In the genomic region with DNA sequence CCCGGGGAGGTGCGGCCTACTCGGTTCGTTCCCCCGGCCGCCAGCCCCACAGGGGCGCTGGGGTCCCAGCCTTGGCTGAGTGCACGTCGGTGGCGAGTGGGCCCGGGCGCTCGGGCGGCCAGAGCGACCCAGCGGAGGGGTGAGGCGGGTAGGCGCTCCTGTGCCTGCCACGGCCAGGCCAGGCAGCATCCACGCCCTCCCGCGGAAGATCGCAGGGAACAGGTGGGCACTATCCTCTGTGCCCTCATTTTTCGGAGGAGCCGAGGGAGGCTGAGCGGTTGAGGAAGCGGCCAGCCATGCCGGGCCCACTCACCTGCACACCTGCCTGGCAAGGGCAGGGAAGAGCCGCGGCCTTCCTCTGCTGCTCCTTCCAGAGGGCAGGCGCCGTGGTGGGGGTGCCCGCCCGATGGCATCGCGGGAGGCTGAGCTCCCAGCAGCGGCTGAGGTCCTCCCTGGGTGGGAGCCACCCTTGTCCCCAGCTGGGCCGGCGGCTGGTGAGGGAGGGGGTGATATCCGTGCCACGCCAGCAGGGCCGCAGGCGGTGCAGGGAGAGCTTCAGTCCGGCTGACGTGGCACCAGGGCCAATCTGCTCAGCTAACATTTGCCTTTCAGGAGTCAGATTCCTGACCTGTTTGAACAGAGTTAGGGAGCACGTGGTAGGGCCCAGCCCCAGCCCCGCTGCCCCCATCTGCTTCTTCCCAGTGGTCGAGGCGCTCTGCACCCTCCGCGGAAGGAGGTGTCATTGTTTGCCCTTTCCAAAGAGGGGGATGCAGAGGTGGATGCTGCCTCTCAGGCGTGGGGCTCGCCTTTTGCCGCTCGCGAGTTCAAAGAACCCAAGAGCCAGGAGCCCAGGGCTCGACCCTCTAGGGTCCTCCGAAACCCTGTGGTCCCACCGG, we compare ENCODE assay signal across 1 cellular context.
TF ChIP-seq lines count a peak whose summit lies in the region.

No MANE protein-coding gene starts in this region.

TF ChIP-seq in GM12878, 131 proteins besides CTCF, POLR2A, EP300 and RAD21:
- TF ChIP-seq, protein P1, sequence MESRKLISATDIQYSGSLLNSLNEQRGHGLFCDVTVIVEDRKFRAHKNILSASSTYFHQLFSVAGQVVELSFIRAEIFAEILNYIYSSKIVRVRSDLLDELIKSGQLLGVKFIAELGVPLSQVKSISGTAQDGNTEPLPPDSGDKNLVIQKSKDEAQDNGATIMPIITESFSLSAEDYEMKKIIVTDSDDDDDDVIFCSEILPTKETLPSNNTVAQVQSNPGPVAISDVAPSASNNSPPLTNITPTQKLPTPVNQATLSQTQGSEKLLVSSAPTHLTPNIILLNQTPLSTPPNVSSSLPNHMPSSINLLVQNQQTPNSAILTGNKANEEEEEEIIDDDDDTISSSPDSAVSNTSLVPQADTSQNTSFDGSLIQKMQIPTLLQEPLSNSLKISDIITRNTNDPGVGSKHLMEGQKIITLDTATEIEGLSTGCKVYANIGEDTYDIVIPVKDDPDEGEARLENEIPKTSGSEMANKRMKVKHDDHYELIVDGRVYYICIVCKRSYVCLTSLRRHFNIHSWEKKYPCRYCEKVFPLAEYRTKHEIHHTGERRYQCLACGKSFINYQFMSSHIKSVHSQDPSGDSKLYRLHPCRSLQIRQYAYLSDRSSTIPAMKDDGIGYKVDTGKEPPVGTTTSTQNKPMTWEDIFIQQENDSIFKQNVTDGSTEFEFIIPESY (IDR thresholded peaks at IDR 0.05), result 0 out of 2 replicates have a peak, but pooled peaks have one; percentile 14
- no peak for TF ChIP-seq CBFB (IDR thresholded peaks at IDR 0.05; ENCODE audit: low read depth)
